Comparison of ENCODE assay signal across 24 cellular contexts in genomic region chr2:25074826-25075225, GRCh38.
"Had no signal": no experiment of that assay in that cellular context is flagged by ENCODE, and none has a peak within 500 bp of the region (broad histone marks: within the 10 kb centered on the region; RNA-seq: fewer than 3 reads in every experiment).

No MANE protein-coding gene starts in this region.

- H3K36me3 ChIP-seq: neural progenitor cell, ovary, right lobe of liver, sigmoid colon, stomach, thoracic aorta, tibial artery, transverse colon, upper lobe of right lung, uterus had no signal

- ATAC-seq: natural killer cell; psoas muscle; right cardiac atrium; right lobe of liver; stimulated activated effector memory CD8-positive, alpha-beta T cell treated with anti-CD3 and anti-CD28 coated beads, Interleukin-12 subunit alpha, Interleukin-12 subunit beta, amount 100 ng/mL, for 72 hours; stimulated activated naive B cell treated with anti-CD40 and anti-IgM and Interleukin-4, amounts not matched to agents 10 μg/mL and 1 μg/mL and 100 μg/mL, for 72 hours; upper lobe of right lung had no signal

- DNase-seq: natural killer cell; occipital lobe; ovary; posterior cingulate gyrus; psoas muscle; right cardiac atrium; right lobe of liver; sigmoid colon; small intestine; stimulated activated CD4-positive, alpha-beta T cell treated with anti-CD3 and anti-CD28 coated beads, Interleukin-15, amount 100 ng/mL, for 24 hours; stimulated activated CD4-positive, alpha-beta T cell treated with anti-CD3 and anti-CD28 coated beads, Interleukin-2, amount 100 ng/mL, for 24 hours; stimulated activated CD4-positive, alpha-beta T cell treated with anti-CD3 and anti-CD28 coated beads, Interleukin-2, amount 100 ng/mL, for 48 hours; stimulated activated CD4-positive, alpha-beta T cell treated with anti-CD3 and anti-CD28 coated beads, Interleukin-4, amount 100 ng/mL, for 24 hours; stimulated activated naive B cell treated with anti-CD40 and anti-IgM and Interleukin-4, amounts not matched to agents 10 μg/mL and 1 μg/mL and 100 μg/mL, for 72 hours; stimulated activated naive CD4-positive, alpha-beta T cell treated with Interleukin-2 at 50 U/mL for 16 hours; stomach; tibial artery; transverse colon; upper lobe of right lung; uterus had no signal

- H3K9ac ChIP-seq: neural progenitor cell, parathyroid adenoma had no signal

- H3K27me3 ChIP-seq: neural progenitor cell, ovary, right lobe of liver, sigmoid colon, stomach, tibial artery, transverse colon, upper lobe of right lung, uterus had no signal

- H3K4me1 ChIP-seq: parathyroid adenoma, right lobe of liver, upper lobe of right lung, uterus had no signal

- H2AFZ ChIP-seq: neural progenitor cell, parathyroid adenoma had no signal

- H3K27ac ChIP-seq: neural progenitor cell, ovary, parathyroid adenoma, psoas muscle, right lobe of liver, sigmoid colon, stomach, thoracic aorta, tibial artery, transverse colon, upper lobe of right lung, uterus had no signal

- H3K9me3 ChIP-seq: ovary, psoas muscle, right lobe of liver, sigmoid colon, stomach, thoracic aorta, tibial artery, transverse colon, upper lobe of right lung, uterus had no signal

- H3K79me2 ChIP-seq: parathyroid adenoma had no signal

- H3K4me3 ChIP-seq: neural progenitor cell, ovary, psoas muscle, right lobe of liver, sigmoid colon, stomach, thoracic aorta, tibial artery, transverse colon, upper lobe of right lung, uterus had no signal

- FAIRE-seq: small intestine had no signal

- H3K4me2 ChIP-seq: neural progenitor cell had no signal
